In genomic region chr13:40772765-40773473, GRCh38 we compare ENCODE assay signal across 20 cellular contexts. TPM values are rescaled to one million over a fixed set of nuclear protein-coding genes. Genes with fewer than 3 reads are reported as not detected.
DNase-seq lines count a peak whose midpoint lies in the region; ATAC-seq and TF ChIP-seq lines count a peak whose summit lies in the region.
"Had no signal": no experiment of that assay in that cellular context is flagged by ENCODE, and none has a peak within 500 bp of the region (broad histone marks: within the 10 kb centered on the region; RNA-seq: fewer than 3 reads in every experiment).

No MANE protein-coding gene starts in this region.

- TF ChIP-seq POLR2A in transverse colon (IDR thresholded peaks at IDR 0.05): no peak

- 67 to 86% methylated on average over 1 to 6 of the region's 6 CpGs for WGBS in transverse colon (ENCODE audit: low coverage in 1 of 2), 2 donors

- no peaks in the 10 kb centered on the region for H3K9me3 Mint-ChIP-seq in activated CD4-positive, alpha-beta T cell treated with anti-CD3 and anti-CD28 coated beads for 36 hours (ENCODE audit: low read depth)
- H3K9me3 Mint-ChIP-seq in CD8-positive, alpha-beta T cell: no peaks in the 10 kb centered on the region
- H3K9me3 Mint-ChIP-seq in activated T-helper 17 cell treated with anti-CD3 and anti-CD28 coated beads, Interleukin-2, amount 50 U/mL, for 72 hours: no peaks in the 10 kb centered on the region
- peaks cover 0 to 2% (median 0%) of the 10 kb centered on the region in 11 donors for H3K9me3 Mint-ChIP-seq in naive thymus-derived CD4-positive, alpha-beta T cell
- H3K9me3 Mint-ChIP-seq: dendritic cell treated with granulocyte-macrophage colony-stimulating factor and Interleukin-4, amounts not matched to agents 40 ng/mL and 50 ng/mL, for 4 days; H9 had no signal

- H3K4me1 ChIP-seq in CD8-positive, alpha-beta T cell (ENCODE audit: insufficient read depth, low read length): peaks cover 38% of the 10 kb centered on the region
- peaks cover 32 to 34% of the 10 kb centered on the region in 2 donors for H3K4me1 ChIP-seq in naive thymus-derived CD4-positive, alpha-beta T cell (ENCODE audit: control insufficient read depth in 2 of 2, insufficient read depth in 2 of 2, low read length in 2 of 2)
- peaks cover 7 to 35% (median 10%) of the 10 kb centered on the region in 4 donors for H3K4me1 ChIP-seq in transverse colon
- H3K4me1 ChIP-seq: BE2C had no signal

- no peak for DNase-seq in activated CD4-positive, alpha-beta T cell treated with anti-CD3 and anti-CD28 coated beads for 36 hours
- no peak for DNase-seq in activated CD4-positive, alpha-beta T cell treated with anti-CD3 and anti-CD28 coated beads, Interleukin-2, amount 50 U/mL, for 1 hour
- DNase-seq in CD8-positive, alpha-beta T cell: no peak
- no peak for DNase-seq in naive thymus-derived CD4-positive, alpha-beta T cell
- DNase-seq in transverse colon: no peak
- DNase-seq in DMS53 treated with DMSO at 0.1 percent for 48 hours (lab: John Stamatoyannopoulos, UW; ENCODE audit: unreplicated experiment): no peak
- no peak for DNase-seq in iPS-NIHi11 (ENCODE audit: low spot score)
- DNase-seq: activated CD4-positive, alpha-beta T cell treated with anti-CD3 and anti-CD28 coated beads for 48 hours; amniotic stem cell; BE2C; H9; left ventricle myocardium inferior; NCI-H1105; NCI-H510A; nucleus accumbens; stimulated activated CD8-positive, alpha-beta memory T cell treated with anti-CD3 and anti-CD28 coated beads, Interleukin-4, amount 100 ng/mL, for 48 hours had no signal

- intact Hi-C loops in activated CD4-positive, alpha-beta T cell treated with anti-CD3 and anti-CD28 coated beads for 36 hours (cut with DNase I, micrococcal nuclease): loop anchor here (5.0 to 10.0 kb wide), 5 partner anchors 158 to 1738 kb away; partner anchors contain the start of genes DGKH (in 1 of the 2), KBTBD6 (in 1 of the 2), NHLRC3 (in 1 of the 2) and PROSER1 (in 1 of the 2)
- intact Hi-C loops in CD8-positive, alpha-beta T cell (cut with DNase I, micrococcal nuclease): loop anchor here (5.0 to 10.0 kb wide), 10 partner anchors 209 to 1736 kb away; partner anchors contain the start of genes AKAP11 (in 1 of the 2), KBTBD6 (in 1 of the 2), KBTBD7 (in 1 of the 2) and MTRF1 (in 1 of the 2)
- intact Hi-C loops in naive thymus-derived CD4-positive, alpha-beta T cell (cut with micrococcal nuclease): loop anchor here (5.0 to 10.0 kb wide), 6 partner anchors 209 to 1738 kb away; partner anchors contain the start of genes NHLRC3 (in 2 of the 2), PROSER1 (in 2 of the 2), AKAP11 (in 1 of the 2) and DGKH (in 1 of the 2)
- intact Hi-C loops in transverse colon (cut with DNase I; ENCODE audit: low total_unique reads): loop anchor here (10.0 kb wide), 1 partner anchor 1088 kb away; no protein-coding TSS in a partner anchor

- H3K27me3 ChIP-seq in CD8-positive, alpha-beta T cell (ENCODE audit: insufficient read depth, low read length): no peaks in the 10 kb centered on the region
- no peaks in the 10 kb centered on the region for H3K27me3 ChIP-seq in naive thymus-derived CD4-positive, alpha-beta T cell (ENCODE audit: control insufficient read depth in 2 of 2, insufficient read depth in 2 of 2, low read length in 2 of 2)
- H3K27me3 ChIP-seq in transverse colon: no peaks in the 10 kb centered on the region
- H3K27me3 ChIP-seq: BE2C, cardiac muscle cell had no signal

- no peaks in the 10 kb centered on the region for H3K9me3 ChIP-seq in CD8-positive, alpha-beta T cell (ENCODE audit: low read length)
- H3K9me3 ChIP-seq in naive thymus-derived CD4-positive, alpha-beta T cell (ENCODE audit: control insufficient read depth in 2 of 3, low read length in 3 of 3): no peaks in the 10 kb centered on the region
- H3K9me3 ChIP-seq in transverse colon: no peaks in the 10 kb centered on the region
- H3K9me3 ChIP-seq: BE2C, left ventricle myocardium inferior had no signal

- POLR2A ChIA-PET in activated CD4-positive, alpha-beta T cell treated with anti-CD3 and anti-CD28 coated beads for 36 hours (lab: Charles Lee): no interaction called here
- POLR2A ChIA-PET in CD8-positive, alpha-beta T cell (lab: Charles Lee): no interaction called here
- POLR2A ChIA-PET in naive thymus-derived CD4-positive, alpha-beta T cell (lab: Charles Lee): interaction anchor here (0.6 kb wide), 1 partner anchor 297 kb away, joined by 3 read pairs; no protein-coding TSS in a partner anchor

- no peak overlapping the region for H3K4me3 ChIP-seq in CD8-positive, alpha-beta T cell (ENCODE audit: low read depth, low read length)
- no peak overlapping the region for H3K4me3 ChIP-seq in naive thymus-derived CD4-positive, alpha-beta T cell (ENCODE audit: low read length)
- no peak overlapping the region for H3K4me3 ChIP-seq in transverse colon
- H3K4me3 ChIP-seq: cardiac muscle cell, left ventricle myocardium inferior had no signal

- H3K4me1 Mint-ChIP-seq in activated CD4-positive, alpha-beta T cell treated with anti-CD3 and anti-CD28 coated beads for 36 hours: peaks cover 38% of the 10 kb centered on the region
- H3K4me1 Mint-ChIP-seq in CD8-positive, alpha-beta T cell (ENCODE audit: low read depth): peaks cover 51% of the 10 kb centered on the region
- H3K4me1 Mint-ChIP-seq in activated T-helper 17 cell treated with anti-CD3 and anti-CD28 coated beads, Interleukin-2, amount 50 U/mL, for 72 hours: peaks cover 24% of the 10 kb centered on the region
- peaks cover 29 to 51% (median 48%) of the 10 kb centered on the region in 7 donors for H3K4me1 Mint-ChIP-seq in naive thymus-derived CD4-positive, alpha-beta T cell

- H3K27ac ChIP-seq in CD8-positive, alpha-beta T cell (ENCODE audit: low read depth, low read length): no peak overlapping the region
- H3K27ac ChIP-seq in naive thymus-derived CD4-positive, alpha-beta T cell (ENCODE audit: low read depth, low read length): no peak overlapping the region
- no peak overlapping the region for H3K27ac ChIP-seq in transverse colon
- H3K27ac ChIP-seq: cardiac muscle cell, left ventricle myocardium inferior, RWPE1 had no signal

- no peak for TF ChIP-seq EP300 in transverse colon (IDR thresholded peaks at IDR 0.05; ENCODE audit: low read depth)

- no peaks in the 10 kb centered on the region for H3K36me3 ChIP-seq in CD8-positive, alpha-beta T cell (ENCODE audit: insufficient read depth, low read length)
- H3K36me3 ChIP-seq in naive thymus-derived CD4-positive, alpha-beta T cell (ENCODE audit: control insufficient read depth in 2 of 3, insufficient read depth in 3 of 3, low read length in 3 of 3): peaks cover 0 to 3% (median 0%) of the 10 kb centered on the region in 3 experiments
- H3K36me3 ChIP-seq in transverse colon: no peaks in the 10 kb centered on the region
- H3K36me3 ChIP-seq: BE2C, cardiac muscle cell, left ventricle myocardium inferior had no signal

- in situ Hi-C loops in transverse colon (cut with MboI; ENCODE audit: low pct_ligation_motif_present in 1 of 4, low pct_unique_long_range_greater_than_20kb in 1 of 4, low sequenced_read_pairs in 3 of 4): no loop called here

- H3K4me3 Mint-ChIP-seq in activated CD4-positive, alpha-beta T cell treated with anti-CD3 and anti-CD28 coated beads for 36 hours: peak overlapping the region; percentile 89
- H3K4me3 Mint-ChIP-seq in CD8-positive, alpha-beta T cell: peak overlapping the region; percentile 56
- no peak overlapping the region for H3K4me3 Mint-ChIP-seq in activated T-helper 17 cell treated with anti-CD3 and anti-CD28 coated beads, Interleukin-2, amount 50 U/mL, for 72 hours
- H3K4me3 Mint-ChIP-seq in naive thymus-derived CD4-positive, alpha-beta T cell: peak overlapping the region in 6 of 10 donors; percentile 22 to 100 (median 46)

- no peak overlapping the region for H3K27ac Mint-ChIP-seq in activated CD4-positive, alpha-beta T cell treated with anti-CD3 and anti-CD28 coated beads for 36 hours
- H3K27ac Mint-ChIP-seq in CD8-positive, alpha-beta T cell: no peak overlapping the region
- peak overlapping the region; percentile 41 for H3K27ac Mint-ChIP-seq in activated T-helper 17 cell treated with anti-CD3 and anti-CD28 coated beads, Interleukin-2, amount 50 U/mL, for 72 hours
- peak overlapping the region in 6 of 9 donors; percentile 21 to 98 (median 32) for H3K27ac Mint-ChIP-seq in naive thymus-derived CD4-positive, alpha-beta T cell
- H3K27ac Mint-ChIP-seq: dendritic cell treated with granulocyte-macrophage colony-stimulating factor and Interleukin-4, amounts not matched to agents 40 ng/mL and 50 ng/mL, for 4 days; H9 had no signal

- no peaks in the 10 kb centered on the region for H3K27me3 Mint-ChIP-seq in activated CD4-positive, alpha-beta T cell treated with anti-CD3 and anti-CD28 coated beads for 36 hours
- H3K27me3 Mint-ChIP-seq in CD8-positive, alpha-beta T cell (ENCODE audit: low read depth): no peaks in the 10 kb centered on the region
- no peaks in the 10 kb centered on the region for H3K27me3 Mint-ChIP-seq in activated T-helper 17 cell treated with anti-CD3 and anti-CD28 coated beads, Interleukin-2, amount 50 U/mL, for 72 hours
- H3K27me3 Mint-ChIP-seq in naive thymus-derived CD4-positive, alpha-beta T cell: no peaks in the 10 kb centered on the region
- H3K27me3 Mint-ChIP-seq: dendritic cell treated with granulocyte-macrophage colony-stimulating factor and Interleukin-4, amounts not matched to agents 40 ng/mL and 50 ng/mL, for 4 days had no signal

- H3K36me3 Mint-ChIP-seq in activated CD4-positive, alpha-beta T cell treated with anti-CD3 and anti-CD28 coated beads for 36 hours (ENCODE audit: low read depth): peaks cover 6% of the 10 kb centered on the region
- H3K36me3 Mint-ChIP-seq in CD8-positive, alpha-beta T cell: peaks cover 10% of the 10 kb centered on the region
- peaks cover 19% of the 10 kb centered on the region for H3K36me3 Mint-ChIP-seq in activated T-helper 17 cell treated with anti-CD3 and anti-CD28 coated beads, Interleukin-2, amount 50 U/mL, for 72 hours (ENCODE audit: low read depth)
- H3K36me3 Mint-ChIP-seq in naive thymus-derived CD4-positive, alpha-beta T cell: peaks cover 0 to 2% (median 0%) of the 10 kb centered on the region in 5 donors

- CTCF ChIA-PET in activated CD4-positive, alpha-beta T cell treated with anti-CD3 and anti-CD28 coated beads for 36 hours (lab: Charles Lee): no interaction called here
- CTCF ChIA-PET in CD8-positive, alpha-beta T cell (lab: Charles Lee): interaction anchor here (1.0 kb wide), 1 partner anchor 131 kb away, joined by 3 read pairs; no protein-coding TSS in a partner anchor
- CTCF ChIA-PET in naive thymus-derived CD4-positive, alpha-beta T cell (lab: Charles Lee): interaction anchor here (0.9 kb wide), 1 partner anchor 215 kb away, joined by 3 read pairs; no protein-coding TSS in a partner anchor

- no peak for TF ChIP-seq CTCF in CD8-positive, alpha-beta T cell (IDR thresholded peaks at IDR 0.05)
- no peak for TF ChIP-seq CTCF in transverse colon (IDR thresholded peaks at IDR 0.05)

- ATAC-seq in activated CD4-positive, alpha-beta T cell treated with anti-CD3 and anti-CD28 coated beads for 36 hours: no peak
- no peak for ATAC-seq in CD8-positive, alpha-beta T cell
- ATAC-seq in activated T-helper 17 cell treated with anti-CD3 and anti-CD28 coated beads, Interleukin-2, amount 50 U/mL, for 72 hours (replicated peaks): no peak
- ATAC-seq in naive thymus-derived CD4-positive, alpha-beta T cell: no peak

RNA-seq across cellular contexts. Expression of gene MRPS31, which starts 1.9 kb away (rescaled TPM):
- total RNA-seq in activated CD4-positive, alpha-beta T cell treated with anti-CD3 and anti-CD28 coated beads for 36 hours: 10 to 100 TPM; 45.8 to 46.1 TPM
- 1 to 10 TPM; 7.3 to 7.5 TPM for total RNA-seq in CD8-positive, alpha-beta T cell
- total RNA-seq in activated T-helper 17 cell treated with anti-CD3 and anti-CD28 coated beads, Interleukin-2, amount 50 U/mL, for 72 hours: 10 to 100 TPM; 39.8 to 41.8 TPM
- 10 to 100 TPM; 15.8 to 39.9 (median 34.7) TPM for total RNA-seq in naive thymus-derived CD4-positive, alpha-beta T cell
- polyA plus RNA-seq in naive thymus-derived CD4-positive, alpha-beta T cell: 10 to 100 TPM; 49.9 to 63.1 TPM
- total RNA-seq in transverse colon: 10 to 100 TPM; 16.1 to 50.2 (median 25.0) TPM

RNA-seq across cellular contexts. Expression of gene SLC25A15, which starts 16.5 kb away (rescaled TPM):
- 10 to 100 TPM; 20.5 to 23.6 TPM for total RNA-seq in activated CD4-positive, alpha-beta T cell treated with anti-CD3 and anti-CD28 coated beads for 36 hours
- total RNA-seq in CD8-positive, alpha-beta T cell: 1 to 10 TPM; 5.0 to 7.5 TPM
- 10 to 100 TPM; 12.9 to 21.4 TPM for total RNA-seq in activated T-helper 17 cell treated with anti-CD3 and anti-CD28 coated beads, Interleukin-2, amount 50 U/mL, for 72 hours
- total RNA-seq in naive thymus-derived CD4-positive, alpha-beta T cell: 10 to 100 TPM in 2 of 5 experiments, 1 to 10 TPM in 3; 4.3 to 11.8 (median 9.4) TPM
- polyA plus RNA-seq in naive thymus-derived CD4-positive, alpha-beta T cell: 10 to 100 TPM in 1 of 2 donors, 1 to 10 TPM in 1; 6.0 to 10.9 TPM
- total RNA-seq in transverse colon: 10 to 100 TPM in 2 of 4 donors, 1 to 10 TPM in 2; 3.0 to 30.6 (median 10.1) TPM

Comparison
In these comparisons a context has a peak if more than half of its experiments do, and no peak if none do; other contexts are left out.
1. H3K27ac Mint-ChIP-seq: peak in activated T-helper 17 cell treated with anti-CD3 and anti-CD28 coated beads, Interleukin-2, amount 50 U/mL, for 72 hours (single experiment) and naive thymus-derived CD4-positive, alpha-beta T cell (6 of 9); none in activated CD4-positive, alpha-beta T cell treated with anti-CD3 and anti-CD28 coated beads for 36 hours (single experiment) and CD8-positive, alpha-beta T cell (single experiment).